In the genomic region with DNA sequence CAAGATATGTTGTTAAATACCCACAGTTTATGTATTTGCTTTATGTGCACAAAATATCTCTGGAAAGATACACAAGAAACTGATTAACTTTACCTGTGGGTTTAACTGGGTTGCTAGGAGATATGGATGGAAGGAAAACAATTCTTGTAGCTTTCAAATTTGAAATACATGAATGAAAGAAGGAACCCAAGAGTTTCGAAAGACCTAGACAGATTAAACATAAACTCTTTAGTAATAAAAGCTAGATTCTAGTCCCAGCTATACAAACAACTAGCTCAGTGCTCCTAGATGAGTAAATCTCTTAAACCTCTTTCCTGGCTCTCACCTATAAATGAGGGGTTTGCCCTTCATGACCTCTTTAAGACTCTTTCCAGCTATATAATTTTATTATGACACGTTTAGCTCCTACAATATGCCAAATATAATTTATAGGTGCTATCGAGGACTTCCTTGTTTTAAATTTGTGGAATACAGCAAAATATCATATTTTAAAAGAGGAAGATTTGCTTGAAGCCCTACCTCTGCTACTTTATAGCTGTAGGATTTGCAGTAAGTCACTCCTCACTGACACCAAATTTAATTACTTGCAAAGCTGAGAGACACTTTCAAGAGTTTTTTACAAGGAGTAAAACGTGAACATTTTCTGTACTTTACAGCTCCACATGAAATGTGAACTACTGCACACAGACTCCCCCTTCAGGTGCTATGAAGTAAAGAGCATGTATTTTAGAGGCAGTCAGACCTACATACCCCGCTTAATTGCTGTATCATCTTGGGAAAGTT, we compare ENCODE assay signal across 8 cellular contexts. TPM values are rescaled to one million over a fixed set of nuclear protein-coding genes. Genes with fewer than 3 reads are reported as not detected.
A peak's percentile ranks its signal among the peaks of the same experiment; 100 is the strongest.
DNase-seq lines count a peak whose midpoint lies in the region; ATAC-seq lines count a peak whose summit lies in the region.

No MANE protein-coding gene starts in this region.

- H3K23ac ChIP-seq in mesenchymal stem cell (ENCODE audit: low read length in 2 of 2), result no peak overlapping the region

- no peak overlapping the region for H3K18ac ChIP-seq in mesenchymal stem cell (ENCODE audit: low read depth in 1 of 2, low read length in 2 of 2)

- H3K9me3 Mint-ChIP-seq in central memory CD8-positive, alpha-beta T cell, result no peaks in the 10 kb centered on the region

- H3K9me3 ChIP-seq in mesenchymal stem cell (ENCODE audit: control insufficient read depth, low read length), result no peaks in the 10 kb centered on the region

- H2AFZ ChIP-seq in mesenchymal stem cell (ENCODE audit: low read depth, low read length), result no peak overlapping the region

- whole genome bisulfite sequencing in mesenchymal stem cell, result 58% methylated on average over 2 of the region's 5 CpGs

- peaks cover 15% of the 10 kb centered on the region for H3K4me1 ChIP-seq in mesenchymal stem cell (ENCODE audit: control insufficient read depth, insufficient read depth, low read depth, low read length)

- ATAC-seq in Right ventricle myocardium inferior, result peak; percentile 60
- ATAC-seq in HG02884 (IDR thresholded peaks at IDR 0.05; ENCODE audit: unreplicated experiment), result peak; percentile 45
- ATAC-seq in central memory CD8-positive, alpha-beta T cell (replicated peaks; ENCODE audit: extremely low read depth, poor library complexity, severe bottlenecking), result peak; percentile 75

- no peak overlapping the region for H3K4me2 ChIP-seq in mesenchymal stem cell (ENCODE audit: low read length, poor library complexity, severe bottlenecking)

- H3K27ac ChIP-seq in mesenchymal stem cell (ENCODE audit: low read length, poor library complexity, severe bottlenecking), result peak overlapping the region; percentile 65

- H3K79me1 ChIP-seq in mesenchymal stem cell (replicated peaks; ENCODE audit: low read length, poor library complexity, severe bottlenecking), result no peaks in the 10 kb centered on the region

- H3K4me3 ChIP-seq in mesenchymal stem cell (ENCODE audit: insufficient read depth in 1 of 2, low read depth in 1 of 2, low read length in 2 of 2), result no peak overlapping the region

- H3K4me1 Mint-ChIP-seq in central memory CD8-positive, alpha-beta T cell, result peaks cover 24% of the 10 kb centered on the region

- H3K4ac ChIP-seq in mesenchymal stem cell (ENCODE audit: low read depth in 1 of 2, low read length in 2 of 2), result no peak overlapping the region

- no peak overlapping the region for H2BK5ac ChIP-seq in mesenchymal stem cell (ENCODE audit: low read depth, low read length, poor library complexity, severe bottlenecking)

- intact Hi-C loops in Right ventricle myocardium inferior (cut with DNase I), result no loop called here
- intact Hi-C loops in cardiac septum (cut with DNase I), result no loop called here

- no peak overlapping the region for H2BK12ac ChIP-seq in mesenchymal stem cell (ENCODE audit: low read length in 2 of 2)

- peaks cover 3% of the 10 kb centered on the region for H3K36me3 Mint-ChIP-seq in central memory CD8-positive, alpha-beta T cell (ENCODE audit: insufficient read depth)

- H3K27me3 Mint-ChIP-seq in central memory CD8-positive, alpha-beta T cell, result no peaks in the 10 kb centered on the region

- no peak for DNase-seq in Right ventricle myocardium inferior (ENCODE audit: missing footprints)
- DNase-seq in cardiac septum (ENCODE audit: low spot score), result no peak
- DNase-seq in NCI-H526 treated with DMSO at 0.1 percent for 48 hours (lab: John Stamatoyannopoulos, UW), result peak; percentile 17
- no peak for DNase-seq in central memory CD8-positive, alpha-beta T cell (ENCODE audit: low spot score in 2 of 2)
- peak; percentile 64 for DNase-seq in mesenchymal stem cell
- no peak for DNase-seq in medulla oblongata (ENCODE audit: extremely low spot score)
- no peak for DNase-seq in activated CD8-positive, alpha-beta memory T cell treated with anti-CD3 and anti-CD28 coated beads, Interleukin-2, amount 50 U/mL, for 4 hours

- H3K27ac Mint-ChIP-seq in central memory CD8-positive, alpha-beta T cell (ENCODE audit: low read depth), result no peak overlapping the region

- no peak overlapping the region for H3K4me3 Mint-ChIP-seq in central memory CD8-positive, alpha-beta T cell

- peak overlapping the region; percentile 42 for H3K9ac ChIP-seq in mesenchymal stem cell (ENCODE audit: low read length)

- H4K91ac ChIP-seq in mesenchymal stem cell (ENCODE audit: low read length), result no peak overlapping the region

- no peaks in the 10 kb centered on the region for H3K36me3 ChIP-seq in mesenchymal stem cell (ENCODE audit: control insufficient read depth in 1 of 2, insufficient read depth in 2 of 2, low read depth in 1 of 2, low read length in 2 of 2)

- no peak overlapping the region for H3K14ac ChIP-seq in mesenchymal stem cell (ENCODE audit: low read length in 2 of 2)

- H2AK5ac ChIP-seq in mesenchymal stem cell (ENCODE audit: low read length, severe bottlenecking), result no peak overlapping the region

- H2BK120ac ChIP-seq in mesenchymal stem cell (ENCODE audit: low read depth, low read length), result no peak overlapping the region

- no peak overlapping the region for H4K8ac ChIP-seq in mesenchymal stem cell (ENCODE audit: low read length)

- H3K27me3 ChIP-seq in mesenchymal stem cell (ENCODE audit: control insufficient read depth in 1 of 2, insufficient read depth in 1 of 2, low read length in 2 of 2), result no peaks in the 10 kb centered on the region

- no peak overlapping the region for H2BK15ac ChIP-seq in mesenchymal stem cell (ENCODE audit: low read depth, poor library complexity, severe bottlenecking)

RNA-seq across cellular contexts. Expression of gene RRAS2, which starts 50.7 kb away (rescaled TPM):
- total RNA-seq in Right ventricle myocardium inferior, result 29.9 TPM
- 142 TPM for total RNA-seq in cardiac septum
- polyA plus RNA-seq in mesenchymal stem cell (2013, experiment 1 of 2), result 60.2 TPM
- 61.9 TPM for polyA plus RNA-seq in mesenchymal stem cell (2013, experiment 2 of 2)

Comparison
In these comparisons a context has a peak if more than half of its experiments do, and no peak if none do; other contexts are left out.
1. DNase-seq: peak in NCI-H526 treated with DMSO at 0.1 percent for 48 hours (single experiment) and mesenchymal stem cell (single experiment); none in Right ventricle myocardium inferior (single experiment), cardiac septum (single experiment), central memory CD8-positive, alpha-beta T cell (0 of 2), medulla oblongata (single experiment) and activated CD8-positive, alpha-beta memory T cell treated with anti-CD3 and anti-CD28 coated beads, Interleukin-2, amount 50 U/mL, for 4 hours (single experiment).
2. Peak in every context shown above with its lines, with median percentiles within 50 percentile points of each other: ATAC-seq.